8 cellular contexts compared by ENCODE assay signal in genomic region chr12:104671407-104672095, GRCh38.
DNase-seq lines count a peak whose midpoint lies in the region; ATAC-seq and TF ChIP-seq lines count a peak whose summit lies in the region.

No MANE protein-coding gene starts in this region.

- peaks cover 35% of the 10 kb centered on the region for H3K4me1 Mint-ChIP-seq in WTC11

- no peak overlapping the region for H3K9ac ChIP-seq in mammary epithelial cell (ENCODE audit: insufficient read depth, low read length)

- peak overlapping the region; percentile 27 for H3K4me2 ChIP-seq in mammary epithelial cell (ENCODE audit: insufficient read depth, low read depth, low read length)

- in situ Hi-C loops in G401 (cut with HindIII; ENCODE audit: low sequenced_read_pairs): no loop called here
- in situ Hi-C loops in KBM-7 (cut with MboI; ENCODE audit: low pct_unique_long_range_greater_than_20kb, low sequenced_read_pairs): no loop called here
- in situ Hi-C loops in mammary epithelial cell (cut with MboI; ENCODE audit: low sequenced_read_pairs in 2 of 2): no loop called here

- H3K9me3 ChIP-seq in mammary epithelial cell (replicated peaks; ENCODE audit: insufficient read depth, low read length): no peaks in the 10 kb centered on the region

- ATAC-seq in GM21723 (IDR thresholded peaks at IDR 0.05; ENCODE audit: unreplicated experiment) (peak; percentile 65), WTC11 (no peak), left lobe of liver (peak; percentile 56)

- BruUV-seq in mammary epithelial cell (replicated peaks; lab: Mats Ljungman, UMichigan): no TSS peak

- H3K4me3 Mint-ChIP-seq in WTC11: no peak overlapping the region

- TF ChIP-seq CTCF in WTC11 (IDR thresholded peaks at IDR 0.05) (no peak), mammary epithelial cell (conservative IDR thresholded peaks at IDR 0.05 in 1 of 2, IDR thresholded peaks at IDR 0.05 in 1 of 2; ENCODE audit: extremely low read depth in 1 of 2, insufficient read depth in 1 of 2, low read depth in 1 of 2, low read length in 2 of 2) (no peak)

- no peaks in the 10 kb centered on the region for H3K27me3 Mint-ChIP-seq in WTC11 (ENCODE audit: low read depth)

- POLR2A ChIA-PET in WTC11 (lab: Charles Lee): no interaction called here

- H3K27me3 ChIP-seq in mammary epithelial cell (ENCODE audit: insufficient read depth, low read length): no peaks in the 10 kb centered on the region

- H3K9me3 Mint-ChIP-seq in WTC11: no peaks in the 10 kb centered on the region

- no peak overlapping the region for H2AFZ ChIP-seq in mammary epithelial cell (ENCODE audit: low read depth, low read length)

- intact Hi-C loops in mammary epithelial cell (cut with micrococcal nuclease): loop anchor here (1.0 to 5.0 kb wide), 2 partner anchors 83 to 469 kb away; no protein-coding TSS in a partner anchor

- DNase-seq in G401 (ENCODE audit: low spot score) (peak; percentile 22), KBM-7 (peak; percentile 74), WTC11 (ENCODE audit: low spot score) (no peak), mammary epithelial cell (peak; percentile 96), left lobe of liver (ENCODE audit: low spot score) (peak; percentile 81), NCI-H1092 treated with DMSO at 0.1 percent for 48 hours (lab: John Stamatoyannopoulos, UW) (no peak)
- peak; percentile 41 to 63 (median 50) for DNase-seq in stimulated activated CD4-positive, alpha-beta T cell treated with anti-CD3 and anti-CD28 coated beads, TNF-alpha, amount 100 ng/mL, for 1 hour (ENCODE audit: low read depth in 3 of 3, low spot score in 1 of 3)

- H3K36me3 ChIP-seq in mammary epithelial cell (ENCODE audit: insufficient read depth, low read length): no peaks in the 10 kb centered on the region

- H3K4me1 ChIP-seq in mammary epithelial cell (ENCODE audit: insufficient read depth, low read length): peaks cover 52% of the 10 kb centered on the region

- CTCF ChIA-PET in WTC11 (lab: Charles Lee) (interaction anchor here (1.0 to 4.3 kb wide), 3 partner anchors 18 to 290 kb away, joined by 3 to 30 read pairs (median 6); no protein-coding TSS in a partner anchor), mammary epithelial cell (lab: Charles Lee; ENCODE audit: low non-redundant PET) (no interaction called here)

- peak overlapping the region; percentile 55 for H3K27ac ChIP-seq in mammary epithelial cell (ENCODE audit: insufficient read depth, low read depth, low read length)

- dilution Hi-C loops in mammary epithelial cell (cut with HindIII; ENCODE audit: low sequenced_read_pairs): no loop called here

- H3K79me2 ChIP-seq in mammary epithelial cell (ENCODE audit: insufficient read depth, low read length): peaks cover 12% of the 10 kb centered on the region

- H3K36me3 Mint-ChIP-seq in WTC11: no peaks in the 10 kb centered on the region

- peak overlapping the region; percentile 17 for H3K27ac Mint-ChIP-seq in WTC11

- H3K4me3 ChIP-seq in mammary epithelial cell (replicated peaks in 1 of 3; ENCODE audit: insufficient read depth in 1 of 3, low read depth in 2 of 3, low read length in 3 of 3): no peak overlapping the region

- WGBS in mammary epithelial cell (ENCODE audit: low coverage, missing lambda C conversion rate): 30% methylated on average over 12 of the region's 12 CpGs

- no peaks in the 10 kb centered on the region for H4K20me1 ChIP-seq in mammary epithelial cell (ENCODE audit: insufficient read depth, low read length)

TF ChIP-seq in WTC11, 78 proteins besides CTCF, POLR2A, EP300 and RAD21:
- TF ChIP-seq, protein P1, sequence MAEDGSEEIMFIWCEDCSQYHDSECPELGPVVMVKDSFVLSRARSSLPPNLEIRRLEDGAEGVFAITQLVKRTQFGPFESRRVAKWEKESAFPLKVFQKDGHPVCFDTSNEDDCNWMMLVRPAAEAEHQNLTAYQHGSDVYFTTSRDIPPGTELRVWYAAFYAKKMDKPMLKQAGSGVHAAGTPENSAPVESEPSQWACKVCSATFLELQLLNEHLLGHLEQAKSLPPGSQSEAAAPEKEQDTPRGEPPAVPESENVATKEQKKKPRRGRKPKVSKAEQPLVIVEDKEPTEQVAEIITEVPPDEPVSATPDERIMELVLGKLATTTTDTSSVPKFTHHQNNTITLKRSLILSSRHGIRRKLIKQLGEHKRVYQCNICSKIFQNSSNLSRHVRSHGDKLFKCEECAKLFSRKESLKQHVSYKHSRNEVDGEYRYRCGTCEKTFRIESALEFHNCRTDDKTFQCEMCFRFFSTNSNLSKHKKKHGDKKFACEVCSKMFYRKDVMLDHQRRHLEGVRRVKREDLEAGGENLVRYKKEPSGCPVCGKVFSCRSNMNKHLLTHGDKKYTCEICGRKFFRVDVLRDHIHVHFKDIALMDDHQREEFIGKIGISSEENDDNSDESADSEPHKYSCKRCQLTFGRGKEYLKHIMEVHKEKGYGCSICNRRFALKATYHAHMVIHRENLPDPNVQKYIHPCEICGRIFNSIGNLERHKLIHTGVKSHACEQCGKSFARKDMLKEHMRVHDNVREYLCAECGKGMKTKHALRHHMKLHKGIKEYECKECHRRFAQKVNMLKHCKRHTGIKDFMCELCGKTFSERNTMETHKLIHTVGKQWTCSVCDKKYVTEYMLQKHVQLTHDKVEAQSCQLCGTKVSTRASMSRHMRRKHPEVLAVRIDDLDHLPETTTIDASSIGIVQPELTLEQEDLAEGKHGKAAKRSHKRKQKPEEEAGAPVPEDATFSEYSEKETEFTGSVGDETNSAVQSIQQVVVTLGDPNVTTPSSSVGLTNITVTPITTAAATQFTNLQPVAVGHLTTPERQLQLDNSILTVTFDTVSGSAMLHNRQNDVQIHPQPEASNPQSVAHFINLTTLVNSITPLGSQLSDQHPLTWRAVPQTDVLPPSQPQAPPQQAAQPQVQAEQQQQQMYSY (CRISPR knock-in tag; IDR thresholded peaks at IDR 0.05): no peak
- TF ChIP-seq, protein P2, sequence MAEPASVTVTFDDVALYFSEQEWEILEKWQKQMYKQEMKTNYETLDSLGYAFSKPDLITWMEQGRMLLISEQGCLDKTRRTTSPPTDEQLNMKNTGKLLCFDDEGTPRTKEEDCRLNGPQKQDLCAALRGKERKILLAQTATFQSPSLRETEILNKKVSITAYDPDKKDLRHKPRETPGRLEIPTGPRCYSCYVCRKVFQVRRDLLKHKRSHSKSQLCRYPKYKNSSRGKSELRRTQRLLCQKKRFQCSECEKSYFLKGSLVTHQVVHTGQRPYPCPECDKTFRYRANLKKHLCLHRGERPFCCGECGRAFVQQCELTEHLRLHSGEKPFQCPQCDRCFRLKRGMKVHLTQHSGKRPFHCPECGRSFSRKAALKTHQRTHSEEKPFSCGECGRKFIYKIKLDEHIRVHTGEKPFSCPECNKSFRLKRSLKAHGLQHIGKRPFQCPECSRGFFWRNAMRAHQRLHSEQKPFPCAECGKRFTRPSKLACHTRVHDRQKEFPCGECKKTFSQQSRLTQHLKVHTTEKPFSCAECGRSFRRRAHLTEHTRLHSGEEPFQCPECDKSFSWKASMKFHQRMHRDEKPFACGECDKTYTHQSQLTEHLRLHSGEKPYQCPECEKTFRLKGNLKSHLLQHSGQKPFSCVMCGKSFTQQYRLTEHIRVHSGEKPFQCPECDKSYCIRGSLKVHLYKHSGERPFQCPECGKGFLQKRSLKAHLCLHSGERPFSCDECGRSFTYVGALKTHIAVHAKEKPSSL (CRISPR knock-in tag; conservative IDR thresholded peaks at IDR 0.05): no peak
- TF ChIP-seq GABPB1 (CRISPR knock-in tag; IDR thresholded peaks at IDR 0.05) (peak; percentile 71; the same call in 1 of the 2 replicates), ZNF121 (CRISPR knock-in tag; IDR thresholded peaks at IDR 0.05) (no peak)

Comparison
In these comparisons a context has a peak if more than half of its experiments do, and no peak if none do; other contexts are left out.
1. DNase-seq: peak in G401 (single experiment), KBM-7 (single experiment), mammary epithelial cell (single experiment), left lobe of liver (single experiment) and stimulated activated CD4-positive, alpha-beta T cell treated with anti-CD3 and anti-CD28 coated beads, TNF-alpha, amount 100 ng/mL, for 1 hour (3 of 3); none in WTC11 (single experiment) and NCI-H1092 treated with DMSO at 0.1 percent for 48 hours (single experiment).